In the genomic region with DNA sequence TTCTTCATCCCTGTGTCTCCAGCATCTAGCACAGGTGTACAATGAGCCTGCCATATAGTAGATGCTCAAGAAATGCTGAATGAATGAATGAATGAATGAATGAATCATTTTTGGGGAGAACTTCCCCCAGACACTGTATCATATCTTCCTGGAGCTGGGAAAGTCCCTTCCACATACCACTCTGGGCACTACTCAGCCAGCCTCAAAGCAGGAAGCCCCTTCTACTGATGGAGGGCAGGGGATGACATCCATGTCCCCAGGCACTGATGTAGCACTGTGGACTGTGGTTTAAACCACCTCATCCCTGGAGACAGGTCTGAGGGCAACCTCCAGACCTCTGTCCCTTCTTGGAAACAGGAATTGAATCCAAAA, we compare ENCODE assay signal across 14 cellular contexts. TPM values are rescaled to one million over a fixed set of nuclear protein-coding genes. Genes with fewer than 3 reads are reported as not detected.
A peak's percentile ranks its signal among the peaks of the same experiment; 100 is the strongest.
DNase-seq lines count a peak whose midpoint lies in the region; ATAC-seq and TF ChIP-seq lines count a peak whose summit lies in the region.
"Had no signal": no experiment of that assay in that cellular context is flagged by ENCODE, and none has a peak within 500 bp of the region (broad histone marks: within the 10 kb centered on the region; RNA-seq: fewer than 3 reads in every experiment).

No MANE protein-coding gene starts in this region.

- H3K4me1 Mint-ChIP-seq in T-helper 17 cell, result peaks cover 24% of the 10 kb centered on the region

- H3K4me1 ChIP-seq in BLaER1, result peaks cover 84% of the 10 kb centered on the region
- peaks cover 22 to 59% (median 34%) of the 10 kb centered on the region in 3 donors for H3K4me1 ChIP-seq in esophagus squamous epithelium

- ATAC-seq in T-helper 17 cell, result peak; percentile 29
- no peak for ATAC-seq in activated CD4-positive, CD25-positive, alpha-beta regulatory T cell treated with anti-CD3 and anti-CD28 coated beads, Interleukin-2, amount 50 U/mL, for 24 hours
- ATAC-seq in GM19467 (IDR thresholded peaks at IDR 0.05; ENCODE audit: unreplicated experiment), result no peak

- no peaks in the 10 kb centered on the region for H3K36me3 Mint-ChIP-seq in T-helper 17 cell (ENCODE audit: low read depth)

- TF ChIP-seq CTCF in esophagus squamous epithelium (IDR thresholded peaks at IDR 0.05), result no peak

- no peaks in the 10 kb centered on the region for H3K9me3 ChIP-seq in BLaER1
- no peaks in the 10 kb centered on the region for H3K9me3 ChIP-seq in T-helper 17 cell (ENCODE audit: control insufficient read depth, low read length, poor library complexity, severe bottlenecking)
- H3K9me3 ChIP-seq in esophagus squamous epithelium, result no peaks in the 10 kb centered on the region

- no peaks in the 10 kb centered on the region for H4K20me1 ChIP-seq in BLaER1

- H3K4me3 ChIP-seq in BLaER1, result peak overlapping the region; percentile 25; the same call in 1 of the 2 replicates
- no peak overlapping the region for H3K4me3 ChIP-seq in esophagus squamous epithelium

- H3K27ac ChIP-seq in BLaER1, result peak overlapping the region; percentile 96
- peak overlapping the region; percentile 42 to 89 (median 75) for H3K27ac ChIP-seq in esophagus squamous epithelium

- intact Hi-C loops in esophagus squamous epithelium (cut with DNase I), result no loop called here

- H3K27me3 Mint-ChIP-seq in T-helper 17 cell, result no peaks in the 10 kb centered on the region

- H3K4me3 Mint-ChIP-seq in T-helper 17 cell, result no peak overlapping the region

- peak overlapping the region; percentile 30 for H3K27ac Mint-ChIP-seq in T-helper 17 cell

- peak overlapping the region; percentile 81; the same call in 1 of the 2 replicates for H3K9ac ChIP-seq in BLaER1

- no peak for TF ChIP-seq POLR2A in esophagus squamous epithelium (IDR thresholded peaks at IDR 0.05)

- peak overlapping the region; percentile 94 for H3K4me2 ChIP-seq in BLaER1

- DNase-seq in ELR (ENCODE audit: low read depth), result peak; percentile 57
- DNase-seq in T-helper 17 cell, result no peak
- DNase-seq in esophagus squamous epithelium (lab: John Stamatoyannopoulos, UW), result no peak
- DNase-seq in NCI-H146 (lab: John Stamatoyannopoulos, UW), result no peak
- DNase-seq in NCI-H1694 (lab: John Stamatoyannopoulos, UW), result no peak
- DNase-seq: AML-193; DMS79 treated with DMSO at 0.1 percent for 48 hours; effector CD4-positive, alpha-beta T cell; NCI-H1930; SHP77; stimulated activated CD4-positive, alpha-beta T cell treated with anti-CD3 and anti-CD28 coated beads, Interleukin-1b, Interleukin-23, amount 100 ng/mL, for 48 hours had no signal

- H3K36me3 ChIP-seq in BLaER1, result peaks cover 13% of the 10 kb centered on the region
- H3K36me3 ChIP-seq in esophagus squamous epithelium, result peaks cover 0 to 10% (median 0%) of the 10 kb centered on the region in 3 donors

- H3K27me3 ChIP-seq in BLaER1 (no peaks in the 10 kb centered on the region), esophagus squamous epithelium (peaks cover 0 to 4% (median 0%) of the 10 kb centered on the region in 4 donors)

RNA-seq across cellular contexts. Expression of gene GNA15, which starts 4.8 kb away (rescaled TPM):
- total RNA-seq in T-helper 17 cell (10 to 100 TPM; 28.7 to 54.1 TPM), esophagus squamous epithelium (100 to 1,000 TPM in 3 of 4 donors, 10 to 100 TPM in 1; 72.7 to 186 (median 132) TPM)

RNA-seq across cellular contexts. Expression of gene S1PR4, which starts 37.9 kb away (rescaled TPM):
- total RNA-seq in T-helper 17 cell, result 10 to 100 TPM; 83.1 to 97.0 TPM
- total RNA-seq in esophagus squamous epithelium, result 1 to 10 TPM in 3 of 4 donors, under 1 TPM in 1; 0.53 to 4.2 (median 1.9) TPM

RNA-seq across cellular contexts. Expression of gene NCLN, which starts 45.1 kb away (rescaled TPM):
- total RNA-seq in T-helper 17 cell, result 10 to 100 TPM; 47.8 to 50.6 TPM
- 10 to 100 TPM; 27.3 to 59.6 (median 40.8) TPM for total RNA-seq in esophagus squamous epithelium

RNA-seq across cellular contexts. Expression of gene GNA11, which starts 46.5 kb away (rescaled TPM):
- 1 to 10 TPM in 1 of 2 donors, under 1 TPM in 1; 0.85 to 1.6 TPM for total RNA-seq in T-helper 17 cell
- total RNA-seq in esophagus squamous epithelium, result 10 to 100 TPM; 21.2 to 39.7 (median 34.0) TPM

Comparison
In these comparisons a context has a peak if more than half of its experiments do, and no peak if none do; other contexts are left out.
1. RNA of gene S1PR4, which starts 37.9 kb away (total RNA-seq): 83.1 to 97.0 TPM in T-helper 17 cell; 0.53 to 4.2 TPM in esophagus squamous epithelium; every median in the first group is over 10 times any median in the second.